1 cellular context compared by ENCODE assay signal in the genomic region with DNA sequence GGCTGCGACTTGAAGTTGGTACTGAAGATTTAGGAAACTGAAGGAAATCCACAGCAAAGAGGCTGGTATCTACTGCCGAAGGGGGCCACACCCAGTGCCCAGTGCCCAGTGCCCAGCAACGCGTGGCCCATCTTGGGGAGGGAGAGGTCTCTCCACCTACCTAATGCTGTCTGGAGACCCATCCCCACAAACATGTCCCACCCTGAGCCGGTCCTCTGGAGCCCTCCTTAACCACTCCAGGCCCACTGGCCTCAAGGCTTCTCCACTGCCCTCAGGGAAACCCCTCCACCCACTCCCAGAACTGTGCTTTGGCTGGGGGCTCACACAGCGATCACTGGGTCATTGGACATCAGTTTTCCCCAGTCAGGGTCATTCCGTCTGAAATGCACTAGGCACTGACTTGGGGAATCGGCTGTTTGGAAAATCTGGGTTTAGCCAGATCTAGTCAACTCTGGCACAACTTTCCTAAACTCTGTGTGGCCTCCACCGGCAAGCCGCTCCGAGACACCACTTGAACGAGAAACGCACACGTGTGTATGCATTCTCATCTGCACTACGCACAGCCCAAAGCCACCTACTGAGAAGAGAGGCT.
TF ChIP-seq lines count a peak whose summit lies in the region.

No MANE protein-coding gene starts in this region.

TF ChIP-seq in H1, 55 proteins besides CTCF, POLR2A, EP300 and RAD21:
- TF ChIP-seq POU5F1 (IDR thresholded peaks at IDR 0.05; ENCODE audit: low read depth, low read length) (no peak), SUZ12 (IDR thresholded peaks at IDR 0.05; ENCODE audit: low read length) (no peak), SP2 (IDR thresholded peaks at IDR 0.05; ENCODE audit: low read length) (no peak), BRCA1 (IDR thresholded peaks at IDR 0.05; ENCODE audit: low read depth, low read length) (no peak)
